In genomic region chr1:40793617-40794016, GRCh38 we compare ENCODE assay signal across 29 cellular contexts. TPM values are rescaled to one million over a fixed set of nuclear protein-coding genes. Genes with fewer than 3 reads are reported as not detected.
DNase-seq lines count a peak whose midpoint lies in the region; ATAC-seq, FAIRE-seq and TF ChIP-seq lines count a peak whose summit lies in the region.
"Had no signal": no experiment of that assay in that cellular context is flagged by ENCODE, and none has a peak within 500 bp of the region (broad histone marks: within the 10 kb centered on the region; RNA-seq: fewer than 3 reads in every experiment).

No MANE protein-coding gene starts in this region.

- H3K4me3 Mint-ChIP-seq in activated CD8-positive, alpha-beta T cell treated with anti-CD3 and anti-CD28 coated beads, Interleukin-2, amount 10 ng/mL, durations not matched to agents 7 days and 5 days: no peak overlapping the region
- no peak overlapping the region for H3K4me3 Mint-ChIP-seq in activated CD8-positive, alpha-beta T cell treated with anti-CD3 and anti-CD28 coated beads for 36 hours
- H3K4me3 Mint-ChIP-seq in CD8-positive, alpha-beta T cell: no peak overlapping the region
- H3K4me3 Mint-ChIP-seq in astrocyte (ENCODE audit: unreplicated experiment) (peak overlapping the region; percentile 23), nephron progenitor cell (peak overlapping the region; percentile 31)

- no peaks in the 10 kb centered on the region for H3K27me3 ChIP-seq in CD8-positive, alpha-beta T cell (ENCODE audit: insufficient read depth, low read length)
- H3K27me3 ChIP-seq in astrocyte (ENCODE audit: insufficient read depth, low read length): peaks cover 3% of the 10 kb centered on the region

- H3K9me3 ChIP-seq in CD8-positive, alpha-beta T cell (ENCODE audit: low read length): no peaks in the 10 kb centered on the region
- no peaks in the 10 kb centered on the region for H3K9me3 ChIP-seq in astrocyte (ENCODE audit: insufficient read depth, low read depth, low read length)
- H3K9me3 ChIP-seq: HAP-1 had no signal

- POLR2A ChIA-PET in activated CD8-positive, alpha-beta T cell treated with anti-CD3 and anti-CD28 coated beads, Interleukin-2, amount 10 ng/mL, durations not matched to agents 7 days and 5 days (lab: Charles Lee): no interaction called here
- POLR2A ChIA-PET in activated CD8-positive, alpha-beta T cell treated with anti-CD3 and anti-CD28 coated beads for 36 hours (lab: Charles Lee): no interaction called here
- POLR2A ChIA-PET in CD8-positive, alpha-beta T cell (lab: Charles Lee): no interaction called here

- no peak overlapping the region for H3K4me2 ChIP-seq in astrocyte (ENCODE audit: low read length)
- H3K4me2 ChIP-seq: KMS-11 had no signal

- no peaks in the 10 kb centered on the region for H3K36me3 Mint-ChIP-seq in activated CD8-positive, alpha-beta T cell treated with anti-CD3 and anti-CD28 coated beads, Interleukin-2, amount 10 ng/mL, durations not matched to agents 7 days and 5 days (ENCODE audit: low read depth)
- H3K36me3 Mint-ChIP-seq in activated CD8-positive, alpha-beta T cell treated with anti-CD3 and anti-CD28 coated beads for 36 hours (ENCODE audit: low read depth): no peaks in the 10 kb centered on the region
- H3K36me3 Mint-ChIP-seq in CD8-positive, alpha-beta T cell: no peaks in the 10 kb centered on the region
- H3K36me3 Mint-ChIP-seq in astrocyte (ENCODE audit: low read depth, unreplicated experiment): no peaks in the 10 kb centered on the region
- no peaks in the 10 kb centered on the region for H3K36me3 Mint-ChIP-seq in nephron progenitor cell (ENCODE audit: low read depth)

- FAIRE-seq in astrocyte (lab: Jason Lieb, UNC): no peak
- FAIRE-seq: D721Med, GM18507, HTR-8/SVneo, RCC 7860 had no signal

- no peak for ATAC-seq in activated CD8-positive, alpha-beta T cell treated with anti-CD3 and anti-CD28 coated beads, Interleukin-2, amount 10 ng/mL, durations not matched to agents 7 days and 5 days
- ATAC-seq in activated CD8-positive, alpha-beta T cell treated with anti-CD3 and anti-CD28 coated beads for 36 hours: no peak
- no peak for ATAC-seq in CD8-positive, alpha-beta T cell

- H3K4me1 ChIP-seq in CD8-positive, alpha-beta T cell (ENCODE audit: insufficient read depth, low read length): peaks cover 40% of the 10 kb centered on the region
- H3K4me1 ChIP-seq in astrocyte (ENCODE audit: insufficient read depth, low read length): no peaks in the 10 kb centered on the region
- H3K4me1 ChIP-seq: HAP-1 had no signal

- intact Hi-C loops in activated CD8-positive, alpha-beta T cell treated with anti-CD3 and anti-CD28 coated beads for 36 hours (cut with micrococcal nuclease): no loop called here
- intact Hi-C loops in CD8-positive, alpha-beta T cell (cut with DNase I, micrococcal nuclease): no loop called here

- H2AFZ ChIP-seq in astrocyte (ENCODE audit: low read depth, low read length): no peak overlapping the region
- H2AFZ ChIP-seq: GM23248 had no signal

- no peak overlapping the region for H3K4me3 ChIP-seq in CD8-positive, alpha-beta T cell (ENCODE audit: low read depth, low read length)
- no peak overlapping the region for H3K4me3 ChIP-seq in astrocyte (ENCODE audit: insufficient read depth, low read depth, low read length)
- H3K4me3 ChIP-seq: GM23248, HAP-1 had no signal

- H3K36me3 ChIP-seq in CD8-positive, alpha-beta T cell (ENCODE audit: insufficient read depth, low read length): no peaks in the 10 kb centered on the region
- H3K36me3 ChIP-seq in astrocyte (ENCODE audit: insufficient read depth, low read length): no peaks in the 10 kb centered on the region
- H3K36me3 ChIP-seq: HAP-1 had no signal

- peak overlapping the region; percentile 96 for H3K27ac Mint-ChIP-seq in activated CD8-positive, alpha-beta T cell treated with anti-CD3 and anti-CD28 coated beads, Interleukin-2, amount 10 ng/mL, durations not matched to agents 7 days and 5 days
- no peak overlapping the region for H3K27ac Mint-ChIP-seq in activated CD8-positive, alpha-beta T cell treated with anti-CD3 and anti-CD28 coated beads for 36 hours
- H3K27ac Mint-ChIP-seq in CD8-positive, alpha-beta T cell: peak overlapping the region; percentile 7
- H3K27ac Mint-ChIP-seq in astrocyte (ENCODE audit: unreplicated experiment): no peak overlapping the region
- peak overlapping the region; percentile 63 for H3K27ac Mint-ChIP-seq in nephron progenitor cell

- peaks cover 2% of the 10 kb centered on the region for H3K27me3 Mint-ChIP-seq in activated CD8-positive, alpha-beta T cell treated with anti-CD3 and anti-CD28 coated beads, Interleukin-2, amount 10 ng/mL, durations not matched to agents 7 days and 5 days (ENCODE audit: low read depth)
- no peaks in the 10 kb centered on the region for H3K27me3 Mint-ChIP-seq in activated CD8-positive, alpha-beta T cell treated with anti-CD3 and anti-CD28 coated beads for 36 hours
- no peaks in the 10 kb centered on the region for H3K27me3 Mint-ChIP-seq in CD8-positive, alpha-beta T cell (ENCODE audit: low read depth)
- H3K27me3 Mint-ChIP-seq in astrocyte (ENCODE audit: low read depth, unreplicated experiment): peaks cover 74% of the 10 kb centered on the region
- peaks cover 9% of the 10 kb centered on the region for H3K27me3 Mint-ChIP-seq in nephron progenitor cell (ENCODE audit: low read depth, poor library complexity)

- no peaks in the 10 kb centered on the region for H3K9me3 Mint-ChIP-seq in activated CD8-positive, alpha-beta T cell treated with anti-CD3 and anti-CD28 coated beads, Interleukin-2, amount 10 ng/mL, durations not matched to agents 7 days and 5 days (ENCODE audit: insufficient read depth)
- no peaks in the 10 kb centered on the region for H3K9me3 Mint-ChIP-seq in activated CD8-positive, alpha-beta T cell treated with anti-CD3 and anti-CD28 coated beads for 36 hours
- H3K9me3 Mint-ChIP-seq in CD8-positive, alpha-beta T cell: no peaks in the 10 kb centered on the region
- H3K9me3 Mint-ChIP-seq in astrocyte (ENCODE audit: unreplicated experiment): no peaks in the 10 kb centered on the region
- H3K9me3 Mint-ChIP-seq in nephron progenitor cell: no peaks in the 10 kb centered on the region

- H3K27ac ChIP-seq in CD8-positive, alpha-beta T cell (ENCODE audit: low read depth, low read length): no peak overlapping the region
- H3K27ac ChIP-seq in astrocyte (ENCODE audit: low read depth, low read length): no peak overlapping the region
- H3K27ac ChIP-seq: C4-2B, GM23248, KMS-11 had no signal

- no peaks in the 10 kb centered on the region for H3K79me2 ChIP-seq in astrocyte (ENCODE audit: insufficient read depth, low read length)

- no peak for TF ChIP-seq CTCF in activated CD8-positive, alpha-beta T cell treated with anti-CD3 and anti-CD28 coated beads for 36 hours (IDR thresholded peaks at IDR 0.05)
- no peak for TF ChIP-seq CTCF in CD8-positive, alpha-beta T cell (IDR thresholded peaks at IDR 0.05)
- TF ChIP-seq CTCF in astrocyte (IDR thresholded peaks at IDR 0.05; ENCODE audit: insufficient read depth, low read depth, low read length): no peak
- TF ChIP-seq CTCF in nephron progenitor cell (IDR thresholded peaks at IDR 0.05): no peak

- CTCF ChIA-PET in activated CD8-positive, alpha-beta T cell treated with anti-CD3 and anti-CD28 coated beads, Interleukin-2, amount 10 ng/mL, durations not matched to agents 7 days and 5 days (lab: Charles Lee): interaction anchor here (1.0 to 6.4 kb wide), 2 partner anchors 20 to 168 kb away, joined by 3 to 69 read pairs; no protein-coding TSS in a partner anchor
- CTCF ChIA-PET in activated CD8-positive, alpha-beta T cell treated with anti-CD3 and anti-CD28 coated beads for 36 hours (lab: Charles Lee): interaction anchor here (5.7 kb wide), 1 partner anchor 20 kb away, joined by 50 read pairs; no protein-coding TSS in a partner anchor
- CTCF ChIA-PET in CD8-positive, alpha-beta T cell (lab: Charles Lee): interaction anchor here (0.9 to 10.0 kb wide), 4 partner anchors 18 to 56 kb away, joined by 3 to 67 read pairs (median 14); no protein-coding TSS in a partner anchor

- H3K4me1 Mint-ChIP-seq in activated CD8-positive, alpha-beta T cell treated with anti-CD3 and anti-CD28 coated beads, Interleukin-2, amount 10 ng/mL, durations not matched to agents 7 days and 5 days (ENCODE audit: low read depth): peaks cover 44% of the 10 kb centered on the region
- H3K4me1 Mint-ChIP-seq in activated CD8-positive, alpha-beta T cell treated with anti-CD3 and anti-CD28 coated beads for 36 hours (ENCODE audit: low read depth): peaks cover 35% of the 10 kb centered on the region
- peaks cover 41% of the 10 kb centered on the region for H3K4me1 Mint-ChIP-seq in CD8-positive, alpha-beta T cell (ENCODE audit: low read depth)
- H3K4me1 Mint-ChIP-seq in astrocyte (ENCODE audit: low read depth, unreplicated experiment): no peaks in the 10 kb centered on the region
- peaks cover 87% of the 10 kb centered on the region for H3K4me1 Mint-ChIP-seq in nephron progenitor cell

- no peak for DNase-seq in activated CD8-positive, alpha-beta T cell treated with anti-CD3 and anti-CD28 coated beads, Interleukin-2, amount 10 ng/mL, durations not matched to agents 7 days and 5 days
- DNase-seq in activated CD8-positive, alpha-beta T cell treated with anti-CD3 and anti-CD28 coated beads for 36 hours: no peak
- DNase-seq in CD8-positive, alpha-beta T cell: no peak
- no peak for DNase-seq in astrocyte (ENCODE audit: low read depth)
- no peak for DNase-seq in nephron progenitor cell
- DNase-seq in HuH-7 (ENCODE audit: low spot score): no peak
- DNase-seq in stimulated activated CD4-positive, alpha-beta T cell treated with anti-CD3 and anti-CD28 coated beads, Interleukin-15, amount 100 ng/mL, for 24 hours: no peak
- DNase-seq in OCI-M1 (lab: John Stamatoyannopoulos, UW): no peak
- DNase-seq: AML-193, DMS53, GDM1, GM23248, IMR-90, MV-4-11, NCI-H1105 treated with DMSO at 0.1 percent for 48 hours, NCI-H1694, NCI-H2081, NCI-H2171, NCI-H524 treated with DMSO at 0.1 percent for 48 hours, NCI-H82 had no signal

- no peak overlapping the region for H3K9ac ChIP-seq in astrocyte (ENCODE audit: low read length)
- H3K9ac ChIP-seq: GM23248, KMS-11 had no signal

- H4K20me1 ChIP-seq in astrocyte (ENCODE audit: insufficient read depth, low read length): no peaks in the 10 kb centered on the region

RNA-seq across cellular contexts. Expression of gene KCNQ4, which starts 10.0 kb away (rescaled TPM):
- under 1 TPM; 0.73 to 0.87 TPM for total RNA-seq in activated CD8-positive, alpha-beta T cell treated with anti-CD3 and anti-CD28 coated beads, Interleukin-2, amount 10 ng/mL, durations not matched to agents 7 days and 5 days
- total RNA-seq in activated CD8-positive, alpha-beta T cell treated with anti-CD3 and anti-CD28 coated beads for 36 hours: under 1 TPM; 0.38 to 0.43 TPM
- under 1 TPM; 0.31 to 0.35 TPM for total RNA-seq in CD8-positive, alpha-beta T cell
- 0.89 and 1.5 TPM in 2 replicates for total RNA-seq in astrocyte
- total RNA-seq: A172, GM23248, IMR-90, M059J had no signal

Comparison
In these comparisons a context has a peak if more than half of its experiments do, and no peak if none do; other contexts are left out.
1. H3K27ac Mint-ChIP-seq: peak in activated CD8-positive, alpha-beta T cell treated with anti-CD3 and anti-CD28 coated beads, Interleukin-2, amount 10 ng/mL, durations not matched to agents 7 days and 5 days (single experiment), CD8-positive, alpha-beta T cell (single experiment) and nephron progenitor cell (single experiment); none in activated CD8-positive, alpha-beta T cell treated with anti-CD3 and anti-CD28 coated beads for 36 hours (single experiment) and astrocyte (single experiment).
2. H3K4me3 Mint-ChIP-seq: peak in astrocyte (single experiment) and nephron progenitor cell (single experiment); none in activated CD8-positive, alpha-beta T cell treated with anti-CD3 and anti-CD28 coated beads, Interleukin-2, amount 10 ng/mL, durations not matched to agents 7 days and 5 days (single experiment), activated CD8-positive, alpha-beta T cell treated with anti-CD3 and anti-CD28 coated beads for 36 hours (single experiment) and CD8-positive, alpha-beta T cell (single experiment).